In genomic region chr4:89404530-89404929, GRCh38 we compare ENCODE assay signal across 19 cellular contexts.
"Had no signal": no experiment of that assay in that cellular context is flagged by ENCODE, and none has a peak within 500 bp of the region (broad histone marks: within the 10 kb centered on the region; RNA-seq: fewer than 3 reads in every experiment).

No MANE protein-coding gene starts in this region.

- DNase-seq: activated CD4-positive, alpha-beta T cell treated with anti-CD3 and anti-CD28 coated beads, Interleukin-2, amount 10 ng/mL, durations not matched to agents 7 days and 5 days; activated CD8-positive, alpha-beta memory T cell treated with anti-CD3 and anti-CD28 coated beads, Interleukin-2, amount 10 ng/mL, durations not matched to agents 7 days and 5 days; activated CD8-positive, alpha-beta T cell treated with anti-CD3 and anti-CD28 coated beads for 36 hours; activated effector memory CD4-positive, alpha-beta T cell treated with anti-CD3 and anti-CD28 coated beads, Interleukin-2, amount 50 U/mL, for 16 hours; activated naive CD4-positive, alpha-beta T cell treated with anti-CD3 and anti-CD28 coated beads, Interleukin-2, amount 10 ng/mL, durations not matched to agents 7 days and 5 days; activated T-cell treated with anti-CD3 and anti-CD28 coated beads for 4 hours; foreskin fibroblast; lower lobe of right lung; mesendoderm; natural killer cell; retina; sigmoid colon; substantia nigra; T-helper 17 cell; thyroid gland had no signal

- H3K4me3 ChIP-seq: cardiac muscle cell, lower lobe of right lung, sigmoid colon, thyroid gland had no signal

- H3K27me3 ChIP-seq: cardiac muscle cell, sigmoid colon, thyroid gland had no signal

- H3K27ac ChIP-seq: cardiac muscle cell, lower lobe of right lung, sigmoid colon, thyroid gland had no signal

- ATAC-seq: activated CD8-positive, alpha-beta memory T cell treated with anti-CD3 and anti-CD28 coated beads, Interleukin-2, amount 10 ng/mL, durations not matched to agents 7 days and 5 days; activated CD8-positive, alpha-beta T cell treated with anti-CD3 and anti-CD28 coated beads for 36 hours; left lobe of liver; lower lobe of right lung; natural killer cell; T-helper 17 cell had no signal

- H3K4me1 ChIP-seq: lower lobe of right lung, sigmoid colon, thyroid gland had no signal

- H3K27ac Mint-ChIP-seq: activated CD4-positive, alpha-beta T cell treated with anti-CD3 and anti-CD28 coated beads, Interleukin-2, amount 10 ng/mL, durations not matched to agents 7 days and 5 days; activated CD8-positive, alpha-beta memory T cell treated with anti-CD3 and anti-CD28 coated beads, Interleukin-2, amount 10 ng/mL, durations not matched to agents 7 days and 5 days; activated CD8-positive, alpha-beta T cell treated with anti-CD3 and anti-CD28 coated beads for 36 hours; activated naive CD4-positive, alpha-beta T cell treated with anti-CD3 and anti-CD28 coated beads, Interleukin-2, amount 10 ng/mL, durations not matched to agents 7 days and 5 days; natural killer cell; progenitor cell of endocrine pancreas; stimulated activated naive CD8-positive, alpha-beta T cell treated with anti-CD3 and anti-CD28 coated beads, Interleukin-15, Interleukin-2, amounts not matched to agents 100 ng/mL and 50 ng/mL, for 24 hours; T-helper 17 cell had no signal

- H3K4me3 Mint-ChIP-seq: activated CD4-positive, alpha-beta T cell treated with anti-CD3 and anti-CD28 coated beads, Interleukin-2, amount 10 ng/mL, durations not matched to agents 7 days and 5 days; activated CD8-positive, alpha-beta memory T cell treated with anti-CD3 and anti-CD28 coated beads, Interleukin-2, amount 10 ng/mL, durations not matched to agents 7 days and 5 days; activated CD8-positive, alpha-beta T cell treated with anti-CD3 and anti-CD28 coated beads for 36 hours; activated naive CD4-positive, alpha-beta T cell treated with anti-CD3 and anti-CD28 coated beads, Interleukin-2, amount 10 ng/mL, durations not matched to agents 7 days and 5 days; natural killer cell; stimulated activated naive CD8-positive, alpha-beta T cell treated with anti-CD3 and anti-CD28 coated beads, Interleukin-15, Interleukin-2, amounts not matched to agents 100 ng/mL and 50 ng/mL, for 24 hours; T-helper 17 cell had no signal

- H3K9me3 ChIP-seq: lower lobe of right lung, sigmoid colon, thyroid gland had no signal

- H3K4me1 Mint-ChIP-seq: activated CD4-positive, alpha-beta T cell treated with anti-CD3 and anti-CD28 coated beads, Interleukin-2, amount 10 ng/mL, durations not matched to agents 7 days and 5 days; activated CD8-positive, alpha-beta memory T cell treated with anti-CD3 and anti-CD28 coated beads, Interleukin-2, amount 10 ng/mL, durations not matched to agents 7 days and 5 days; activated naive CD4-positive, alpha-beta T cell treated with anti-CD3 and anti-CD28 coated beads, Interleukin-2, amount 10 ng/mL, durations not matched to agents 7 days and 5 days; natural killer cell had no signal

- H3K9me3 Mint-ChIP-seq: activated CD8-positive, alpha-beta T cell treated with anti-CD3 and anti-CD28 coated beads for 36 hours; activated naive CD4-positive, alpha-beta T cell treated with anti-CD3 and anti-CD28 coated beads, Interleukin-2, amount 10 ng/mL, durations not matched to agents 7 days and 5 days; natural killer cell; stimulated activated naive CD8-positive, alpha-beta T cell treated with anti-CD3 and anti-CD28 coated beads, Interleukin-15, Interleukin-2, amounts not matched to agents 100 ng/mL and 50 ng/mL, for 24 hours had no signal

- H3K36me3 ChIP-seq: cardiac muscle cell, lower lobe of right lung, sigmoid colon, thyroid gland had no signal

- H3K27me3 Mint-ChIP-seq: activated CD4-positive, alpha-beta T cell treated with anti-CD3 and anti-CD28 coated beads, Interleukin-2, amount 10 ng/mL, durations not matched to agents 7 days and 5 days; activated CD8-positive, alpha-beta memory T cell treated with anti-CD3 and anti-CD28 coated beads, Interleukin-2, amount 10 ng/mL, durations not matched to agents 7 days and 5 days; activated CD8-positive, alpha-beta T cell treated with anti-CD3 and anti-CD28 coated beads for 36 hours; activated naive CD4-positive, alpha-beta T cell treated with anti-CD3 and anti-CD28 coated beads, Interleukin-2, amount 10 ng/mL, durations not matched to agents 7 days and 5 days; progenitor cell of endocrine pancreas; stimulated activated naive CD8-positive, alpha-beta T cell treated with anti-CD3 and anti-CD28 coated beads, Interleukin-15, Interleukin-2, amounts not matched to agents 100 ng/mL and 50 ng/mL, for 24 hours; T-helper 17 cell had no signal

- H3K36me3 Mint-ChIP-seq: activated CD8-positive, alpha-beta memory T cell treated with anti-CD3 and anti-CD28 coated beads, Interleukin-2, amount 10 ng/mL, durations not matched to agents 7 days and 5 days; activated naive CD4-positive, alpha-beta T cell treated with anti-CD3 and anti-CD28 coated beads, Interleukin-2, amount 10 ng/mL, durations not matched to agents 7 days and 5 days; natural killer cell had no signal
